Comparison of ENCODE assay signal across 12 cellular contexts in the genomic region with DNA sequence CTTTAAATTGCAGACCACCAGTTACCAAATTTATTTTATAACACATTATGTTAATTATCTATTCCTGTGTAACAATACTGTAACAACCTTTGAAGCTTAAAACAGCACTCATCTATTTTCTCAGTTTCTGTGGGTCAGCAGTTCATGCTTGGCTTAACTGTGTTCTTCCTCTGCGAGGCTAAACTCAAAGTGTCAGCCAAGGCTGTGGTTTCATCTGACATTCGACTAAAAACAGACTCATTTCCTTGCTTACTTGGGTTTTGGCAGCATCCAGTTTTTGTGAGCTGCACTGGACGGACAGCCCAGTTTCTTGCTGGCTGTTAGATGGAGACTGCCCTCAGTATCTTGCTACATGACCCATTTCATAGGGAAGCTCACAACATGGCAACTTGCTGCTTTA.
DNase-seq lines count a peak whose midpoint lies in the region; ATAC-seq and TF ChIP-seq lines count a peak whose summit lies in the region.
"Had no signal": no experiment of that assay in that cellular context is flagged by ENCODE, and none has a peak within 500 bp of the region (broad histone marks: within the 10 kb centered on the region; RNA-seq: fewer than 3 reads in every experiment).

No MANE protein-coding gene starts in this region.

- no TSS peak for BruUV-seq in OCI-LY7 (replicated peaks; lab: Mats Ljungman, UMichigan)

- H3K4me3 ChIP-seq in OCI-LY7 (ENCODE audit: low read depth, low read length, poor library complexity, severe bottlenecking) (peak overlapping the region; percentile 34), thymus (ENCODE audit: low read length) (no peak overlapping the region), Karpas-422 (ENCODE audit: low read length) (no peak overlapping the region)
- H3K4me3 ChIP-seq: tibial nerve had no signal

- WGBS in thymus, result 17% methylated on average over 3 of the region's 3 CpGs

- DNase-seq in OCI-LY7 (ENCODE audit: low spot score), result peak; percentile 77
- DNase-seq in NCI-H2029 treated with DMSO at 0.1 percent for 48 hours (lab: John Stamatoyannopoulos, UW), result no peak
- no peak for DNase-seq in Karpas-422
- DNase-seq in pons (ENCODE audit: low spot score), result no peak
- DNase-seq: effector memory CD8-positive, alpha-beta T cell; HFFc6; stimulated activated CD4-positive, alpha-beta T cell treated with anti-CD3 and anti-CD28 coated beads, Interleukin-2, amount 100 ng/mL, for 48 hours had no signal

- no peaks in the 10 kb centered on the region for H3K9me3 ChIP-seq in OCI-LY7 (ENCODE audit: low read length)
- H3K9me3 ChIP-seq in thymus (ENCODE audit: control insufficient read depth), result no peaks in the 10 kb centered on the region
- no peaks in the 10 kb centered on the region for H3K9me3 ChIP-seq in Karpas-422 (ENCODE audit: low read length)
- H3K9me3 ChIP-seq: tibial nerve had no signal

- H3K4me1 ChIP-seq in OCI-LY7 (ENCODE audit: insufficient read depth, low read length, poor library complexity, severe bottlenecking) (peaks cover 45% of the 10 kb centered on the region), thymus (ENCODE audit: control insufficient read depth, insufficient read depth, low read length) (peaks cover 11% of the 10 kb centered on the region), Karpas-422 (ENCODE audit: low read length) (no peaks in the 10 kb centered on the region)

- H4K20me1 ChIP-seq in OCI-LY7 (ENCODE audit: insufficient read depth, low read length) (no peaks in the 10 kb centered on the region), Karpas-422 (ENCODE audit: insufficient read depth, low read depth, low read length) (no peaks in the 10 kb centered on the region)

- peak overlapping the region; percentile 64 for H3K4me2 ChIP-seq in OCI-LY7 (ENCODE audit: low read length)
- H3K4me2 ChIP-seq in Karpas-422 (ENCODE audit: low read depth, low read length, poor library complexity, severe bottlenecking), result no peak overlapping the region

- H3K79me2 ChIP-seq in OCI-LY7 (ENCODE audit: insufficient read depth, low read depth, low read length), result no peaks in the 10 kb centered on the region
- H3K79me2 ChIP-seq in Karpas-422 (ENCODE audit: low read length), result no peaks in the 10 kb centered on the region

- CTCF ChIA-PET in OCI-LY7 (lab: Charles Lee; ENCODE audit: unreplicated experiment), result no interaction called here

- intact Hi-C loops in OCI-LY7 (cut with micrococcal nuclease; ENCODE audit: unreplicated experiment), result no loop called here

- peak overlapping the region; percentile 42 for H3K27ac ChIP-seq in OCI-LY7 (ENCODE audit: low read depth, low read length, poor library complexity, severe bottlenecking)
- peak overlapping the region; percentile 70 for H3K27ac ChIP-seq in thymus (ENCODE audit: low read depth)
- no peak overlapping the region for H3K27ac ChIP-seq in Karpas-422 (ENCODE audit: low read length)

- no peak for TF ChIP-seq CTCF in OCI-LY7 (conservative IDR thresholded peaks at IDR 0.05; ENCODE audit: low read length)

- H3K27me3 ChIP-seq in thymus (ENCODE audit: control insufficient read depth, insufficient read depth) (no peaks in the 10 kb centered on the region), Karpas-422 (ENCODE audit: low read length) (no peaks in the 10 kb centered on the region)
- H3K27me3 ChIP-seq: tibial nerve had no signal

- H3K9ac ChIP-seq in Karpas-422 (ENCODE audit: low read length), result no peak overlapping the region

- peak; percentile 89 for ATAC-seq in GM19452 (IDR thresholded peaks at IDR 0.05; ENCODE audit: unreplicated experiment)
- ATAC-seq in HG02981 (IDR thresholded peaks at IDR 0.05; ENCODE audit: unreplicated experiment), result peak; percentile 89
- ATAC-seq: effector memory CD8-positive, alpha-beta T cell; Panc1 had no signal

- no peaks in the 10 kb centered on the region for H3K36me3 ChIP-seq in OCI-LY7 (ENCODE audit: insufficient read depth, low read length)
- no peaks in the 10 kb centered on the region for H3K36me3 ChIP-seq in thymus (ENCODE audit: control insufficient read depth, insufficient read depth)
- H3K36me3 ChIP-seq in Karpas-422 (ENCODE audit: insufficient read depth, low read length), result no peaks in the 10 kb centered on the region
- H3K36me3 ChIP-seq: tibial nerve had no signal

- peak overlapping the region; percentile 78; the same call in 1 of the 2 replicates for H2AFZ ChIP-seq in OCI-LY7 (ENCODE audit: low read length)
- no peak overlapping the region for H2AFZ ChIP-seq in Karpas-422 (ENCODE audit: low read length)

- H3K9me2 ChIP-seq in OCI-LY7 (ENCODE audit: insufficient read depth, low read length) (no peaks in the 10 kb centered on the region), Karpas-422 (replicated peaks; ENCODE audit: insufficient read depth, low read length) (no peaks in the 10 kb centered on the region)

- POLR2A ChIA-PET in OCI-LY7 (lab: Charles Lee), result interaction anchor here (1.5 to 2.1 kb wide), 3 partner anchors 10 to 16 kb away, joined by 5 to 8 read pairs (median 6); no protein-coding TSS in a partner anchor
